ENCODE assay signal across 9 cellular contexts in the genomic region with DNA sequence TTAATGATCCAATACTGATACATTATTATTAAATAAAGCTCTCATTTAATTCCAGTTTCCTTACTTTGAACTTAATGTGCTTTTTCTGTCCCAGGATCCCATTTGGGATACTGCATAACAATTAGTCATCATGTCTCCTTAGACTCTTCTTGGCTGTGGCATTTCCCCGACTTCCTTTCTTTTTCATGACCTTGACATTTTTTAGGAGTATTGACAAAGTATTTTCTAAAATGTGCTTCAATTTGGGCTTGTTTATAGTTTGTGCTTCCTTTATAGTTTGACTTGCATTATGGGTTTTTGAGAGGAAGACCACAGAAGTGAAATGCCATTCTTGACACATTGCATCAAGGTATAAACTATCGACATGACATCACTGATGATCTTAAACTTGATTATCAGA.
"Had no signal": no experiment of that assay in that cellular context is flagged by ENCODE, and none has a peak within 500 bp of the region (broad histone marks: within the 10 kb centered on the region; RNA-seq: fewer than 3 reads in every experiment).

No MANE protein-coding gene starts in this region.

- H3K27ac ChIP-seq: GM23248 had no signal

- H3K36me3 ChIP-seq: HAP-1 had no signal

- H2AFZ ChIP-seq: GM23248, GM23338 had no signal

- H3K4me2 ChIP-seq: GM23338 had no signal

- H3K9ac ChIP-seq: GM23248 had no signal

- H3K4me3 ChIP-seq: GM23248, GM23338, HAP-1 had no signal

- H3K4me1 ChIP-seq: HAP-1 had no signal

- H3K9me3 ChIP-seq: HAP-1 had no signal

- FAIRE-seq: H1, H54 had no signal

- DNase-seq: GM23248, GOT3, H9, HCEC 1CT, HFFc6 had no signal
